In genomic region chr10:112960151-112960681, GRCh38 we compare ENCODE assay signal across 20 cellular contexts. TPM values are rescaled to one million over a fixed set of nuclear protein-coding genes. Genes with fewer than 3 reads are reported as not detected.
DNase-seq lines count a peak whose midpoint lies in the region; ATAC-seq, FAIRE-seq and TF ChIP-seq lines count a peak whose summit lies in the region.
"Had no signal": no experiment of that assay in that cellular context is flagged by ENCODE, and none has a peak within 500 bp of the region (broad histone marks: within the 10 kb centered on the region; RNA-seq: fewer than 3 reads in every experiment).

No MANE protein-coding gene starts in this region.

- H3K4me1 ChIP-seq in RWPE2 (ENCODE audit: insufficient read depth, poor library complexity, severe bottlenecking): peaks cover 60% of the 10 kb centered on the region
- H3K4me1 ChIP-seq in osteoblast (ENCODE audit: insufficient read depth, low read length): peaks cover 66% of the 10 kb centered on the region

- H4K20me1 ChIP-seq in osteoblast (ENCODE audit: insufficient read depth, low read length): peaks cover 5% of the 10 kb centered on the region

- H2AFZ ChIP-seq in osteoblast (ENCODE audit: low read length): no peak overlapping the region
- H2AFZ ChIP-seq: parathyroid adenoma had no signal

- peak overlapping the region; percentile 75 for H3K4me2 ChIP-seq in osteoblast (ENCODE audit: insufficient read depth, low read length)

- DNase-seq in RWPE2 (ENCODE audit: low spot score): no peak
- DNase-seq in fibroblast of villous mesenchyme (ENCODE audit: low read depth): peak; percentile 43
- no peak for DNase-seq in osteoblast (ENCODE audit: insufficient read length, low spot score, missing footprints)
- no peak for DNase-seq in activated CD4-positive, alpha-beta T cell treated with anti-CD3 and anti-CD28 coated beads for 1 hour
- DNase-seq in hippocampal formation (lab: John Stamatoyannopoulos, UW): no peak
- DNase-seq: activated B cell treated with CpG ODN at 0.5 μM for 24 hours; activated effector memory CD4-positive, alpha-beta T cell treated with Interleukin-2 at 50 U/mL for 16 hours; colonic mucosa; NCI-H1417; NCI-H2171; small intestine; T-helper 2 cell; thyroid gland had no signal

- ATAC-seq in RWPE2 (ENCODE audit: low read depth): no peak
- no peak for ATAC-seq in HG02678 (IDR thresholded peaks at IDR 0.05; ENCODE audit: unreplicated experiment)
- ATAC-seq in GM19035 (IDR thresholded peaks at IDR 0.05; ENCODE audit: unreplicated experiment): no peak

- H3K27ac ChIP-seq in RWPE2 (ENCODE audit: poor library complexity, severe bottlenecking): peak overlapping the region; percentile 97
- H3K27ac ChIP-seq in osteoblast (ENCODE audit: low read depth, low read length): no peak overlapping the region
- H3K27ac ChIP-seq: parathyroid adenoma, thyroid gland had no signal

- H3K4me3 ChIP-seq in RWPE2 (ENCODE audit: severe bottlenecking): no peak overlapping the region
- no peak overlapping the region for H3K4me3 ChIP-seq in fibroblast of villous mesenchyme (ENCODE audit: low read depth, low read length)
- H3K4me3 ChIP-seq in osteoblast (ENCODE audit: insufficient read depth, low read length): no peak overlapping the region
- H3K4me3 ChIP-seq: colonic mucosa, thyroid gland had no signal

- H3K36me3 ChIP-seq in RWPE2 (ENCODE audit: low read depth) (peaks cover 23% of the 10 kb centered on the region), osteoblast (ENCODE audit: insufficient read depth, low read length) (peaks cover 4% of the 10 kb centered on the region)
- H3K36me3 ChIP-seq: colonic mucosa, thyroid gland had no signal

- TF ChIP-seq CTCF in RWPE2 (IDR thresholded peaks at IDR 0.05; ENCODE audit: poor library complexity, severe bottlenecking): no peak
- no peak for TF ChIP-seq CTCF in fibroblast of villous mesenchyme (IDR thresholded peaks at IDR 0.05; ENCODE audit: insufficient read depth, low read depth, low read length)
- no peak for TF ChIP-seq CTCF in osteoblast (IDR thresholded peaks at IDR 0.05; ENCODE audit: extremely low read depth, low read depth, low read length)

- no peaks in the 10 kb centered on the region for H3K9me3 ChIP-seq in RWPE2 (ENCODE audit: severe bottlenecking)
- no peaks in the 10 kb centered on the region for H3K9me3 ChIP-seq in osteoblast (ENCODE audit: low read depth, low read length)
- H3K9me3 ChIP-seq: colonic mucosa, thyroid gland had no signal

- H3K79me2 ChIP-seq in osteoblast (ENCODE audit: insufficient read depth, low read length): peaks cover 76% of the 10 kb centered on the region
- H3K79me2 ChIP-seq: parathyroid adenoma had no signal

- FAIRE-seq in G401.6 (lab: Jason Lieb, UNC): peak; percentile 3
- FAIRE-seq: endothelial cell of umbilical vein, GM18507, keratinocyte, small intestine had no signal

- H3K27me3 ChIP-seq in RWPE2 (ENCODE audit: insufficient read depth, poor library complexity, severe bottlenecking): no peaks in the 10 kb centered on the region
- H3K27me3 ChIP-seq in osteoblast (ENCODE audit: insufficient read depth, low read length): no peaks in the 10 kb centered on the region
- H3K27me3 ChIP-seq: colonic mucosa, thyroid gland had no signal

RNA-seq across cellular contexts. Expression of gene TCF7L2, which starts 10.2 kb away (rescaled TPM):
- total RNA-seq in fibroblast of villous mesenchyme (7.1 and 12.5 TPM in 2 replicates), osteoblast (9.0 and 10.6 TPM in 2 replicates)
